Comparison of ENCODE assay signal across 1 cellular context in the genomic region with DNA sequence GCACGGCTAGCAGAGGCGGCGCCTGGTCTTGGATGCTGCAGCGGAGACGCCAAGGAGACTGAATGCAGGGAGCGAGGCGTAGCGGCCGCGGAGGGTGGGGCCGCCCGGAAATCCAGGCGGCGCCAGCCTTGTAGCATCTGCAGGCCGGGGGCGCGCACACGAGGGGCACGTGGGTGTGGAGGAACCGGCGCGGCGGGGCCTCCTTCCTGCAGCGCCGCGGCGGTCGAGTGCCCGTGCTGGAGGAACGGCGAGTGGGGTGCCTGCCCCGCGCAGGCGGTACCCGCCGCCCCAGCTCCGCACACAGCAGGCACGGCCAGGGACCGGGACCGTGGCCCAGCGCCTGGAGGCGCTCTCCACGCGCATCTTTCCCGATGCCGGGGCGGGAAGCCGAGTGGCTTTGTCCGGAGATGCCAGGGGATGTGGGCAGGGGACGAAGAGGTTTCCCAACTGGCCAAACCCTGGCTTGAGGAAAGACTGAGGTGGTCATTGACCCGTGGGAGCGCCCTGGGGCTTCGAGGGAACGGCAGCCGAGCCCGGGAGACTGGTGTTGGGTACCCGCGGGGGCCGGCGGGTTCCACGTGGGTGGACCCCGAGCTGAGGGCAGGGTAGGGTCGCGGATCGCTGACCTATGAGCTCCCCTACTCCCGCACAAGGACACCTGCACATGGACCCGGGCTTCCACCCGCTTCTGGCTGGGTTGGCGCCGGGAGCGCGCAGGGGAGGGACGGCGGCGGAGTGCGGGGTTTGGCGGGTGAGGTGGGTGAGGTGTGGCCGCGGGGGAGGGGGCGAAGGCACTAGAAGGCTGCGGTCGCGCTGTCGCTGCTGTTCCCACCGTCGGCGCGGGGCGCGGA.
TF ChIP-seq lines count a peak whose summit lies in the region.

No MANE protein-coding gene starts in this region.

TF ChIP-seq in K562, 482 proteins besides CTCF, POLR2A, EP300 and RAD21 (continued from another document):
- TF ChIP-seq, protein P1, sequence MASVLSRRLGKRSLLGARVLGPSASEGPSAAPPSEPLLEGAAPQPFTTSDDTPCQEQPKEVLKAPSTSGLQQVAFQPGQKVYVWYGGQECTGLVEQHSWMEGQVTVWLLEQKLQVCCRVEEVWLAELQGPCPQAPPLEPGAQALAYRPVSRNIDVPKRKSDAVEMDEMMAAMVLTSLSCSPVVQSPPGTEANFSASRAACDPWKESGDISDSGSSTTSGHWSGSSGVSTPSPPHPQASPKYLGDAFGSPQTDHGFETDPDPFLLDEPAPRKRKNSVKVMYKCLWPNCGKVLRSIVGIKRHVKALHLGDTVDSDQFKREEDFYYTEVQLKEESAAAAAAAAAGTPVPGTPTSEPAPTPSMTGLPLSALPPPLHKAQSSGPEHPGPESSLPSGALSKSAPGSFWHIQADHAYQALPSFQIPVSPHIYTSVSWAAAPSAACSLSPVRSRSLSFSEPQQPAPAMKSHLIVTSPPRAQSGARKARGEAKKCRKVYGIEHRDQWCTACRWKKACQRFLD (CRISPR knock-in tag; IDR thresholded peaks at IDR 0.05) = no peak
- TF ChIP-seq IRF2 (CRISPR knock-in tag; IDR thresholded peaks at IDR 0.05) (no peak), SP2 (IDR thresholded peaks at IDR 0.05; ENCODE audit: extremely low read depth, low read depth, low read length, poor library complexity, severe bottlenecking) (no peak), PHF8 (IDR thresholded peaks at IDR 0.05; ENCODE audit: borderline replicate concordance, low read length) (no peak), COPS2 (conservative IDR thresholded peaks at IDR 0.05) (no peak), POLR3G (IDR thresholded peaks at IDR 0.05; ENCODE audit: extremely low read depth, insufficient read length, insufficient replicate concordance) (no peak), EGR1 (conservative IDR thresholded peaks at IDR 0.05) (no peak), ZNF253 (CRISPR knock-in tag; conservative IDR thresholded peaks at IDR 0.05) (no peak), XRCC5 (IDR thresholded peaks at IDR 0.05; ENCODE audit: low read depth, low read length) (no peak), RHOXF2B (CRISPR knock-in tag; conservative IDR thresholded peaks at IDR 0.05) (no peak), ZNF24 (IDR thresholded peaks at IDR 0.05) (no peak), CTBP1 (IDR thresholded peaks at IDR 0.05; ENCODE audit: borderline replicate concordance) (no peak), SREBF2 (CRISPR knock-in tag; IDR thresholded peaks at IDR 0.05) (no peak), RBM39 (optimal IDR thresholded peaks at IDR 0.05; ENCODE audit: low read depth, low read length) (no peak)
- TF ChIP-seq, protein P2, sequence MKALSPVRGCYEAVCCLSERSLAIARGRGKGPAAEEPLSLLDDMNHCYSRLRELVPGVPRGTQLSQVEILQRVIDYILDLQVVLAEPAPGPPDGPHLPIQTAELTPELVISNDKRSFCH (CRISPR knock-in tag; IDR thresholded peaks at IDR 0.05) = no peak
- TF ChIP-seq, protein P2 (tag; IDR thresholded peaks at IDR 0.05) = no peak
- TF ChIP-seq, protein P3, sequence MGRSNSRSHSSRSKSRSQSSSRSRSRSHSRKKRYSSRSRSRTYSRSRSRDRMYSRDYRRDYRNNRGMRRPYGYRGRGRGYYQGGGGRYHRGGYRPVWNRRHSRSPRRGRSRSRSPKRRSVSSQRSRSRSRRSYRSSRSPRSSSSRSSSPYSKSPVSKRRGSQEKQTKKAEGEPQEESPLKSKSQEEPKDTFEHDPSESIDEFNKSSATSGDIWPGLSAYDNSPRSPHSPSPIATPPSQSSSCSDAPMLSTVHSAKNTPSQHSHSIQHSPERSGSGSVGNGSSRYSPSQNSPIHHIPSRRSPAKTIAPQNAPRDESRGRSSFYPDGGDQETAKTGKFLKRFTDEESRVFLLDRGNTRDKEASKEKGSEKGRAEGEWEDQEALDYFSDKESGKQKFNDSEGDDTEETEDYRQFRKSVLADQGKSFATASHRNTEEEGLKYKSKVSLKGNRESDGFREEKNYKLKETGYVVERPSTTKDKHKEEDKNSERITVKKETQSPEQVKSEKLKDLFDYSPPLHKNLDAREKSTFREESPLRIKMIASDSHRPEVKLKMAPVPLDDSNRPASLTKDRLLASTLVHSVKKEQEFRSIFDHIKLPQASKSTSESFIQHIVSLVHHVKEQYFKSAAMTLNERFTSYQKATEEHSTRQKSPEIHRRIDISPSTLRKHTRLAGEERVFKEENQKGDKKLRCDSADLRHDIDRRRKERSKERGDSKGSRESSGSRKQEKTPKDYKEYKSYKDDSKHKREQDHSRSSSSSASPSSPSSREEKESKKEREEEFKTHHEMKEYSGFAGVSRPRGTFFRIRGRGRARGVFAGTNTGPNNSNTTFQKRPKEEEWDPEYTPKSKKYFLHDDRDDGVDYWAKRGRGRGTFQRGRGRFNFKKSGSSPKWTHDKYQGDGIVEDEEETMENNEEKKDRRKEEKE (IDR thresholded peaks at IDR 0.05; ENCODE audit: borderline replicate concordance in 1 of 2, control insufficient read depth in 1 of 2, low read depth in 2 of 2, low read length in 1 of 2) = no peak
- TF ChIP-seq, protein P4, sequence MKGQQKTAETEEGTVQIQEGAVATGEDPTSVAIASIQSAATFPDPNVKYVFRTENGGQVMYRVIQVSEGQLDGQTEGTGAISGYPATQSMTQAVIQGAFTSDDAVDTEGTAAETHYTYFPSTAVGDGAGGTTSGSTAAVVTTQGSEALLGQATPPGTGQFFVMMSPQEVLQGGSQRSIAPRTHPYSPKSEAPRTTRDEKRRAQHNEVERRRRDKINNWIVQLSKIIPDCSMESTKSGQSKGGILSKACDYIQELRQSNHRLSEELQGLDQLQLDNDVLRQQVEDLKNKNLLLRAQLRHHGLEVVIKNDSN (CRISPR knock-in tag; IDR thresholded peaks at IDR 0.05) = no peak
- TF ChIP-seq, protein P5, sequence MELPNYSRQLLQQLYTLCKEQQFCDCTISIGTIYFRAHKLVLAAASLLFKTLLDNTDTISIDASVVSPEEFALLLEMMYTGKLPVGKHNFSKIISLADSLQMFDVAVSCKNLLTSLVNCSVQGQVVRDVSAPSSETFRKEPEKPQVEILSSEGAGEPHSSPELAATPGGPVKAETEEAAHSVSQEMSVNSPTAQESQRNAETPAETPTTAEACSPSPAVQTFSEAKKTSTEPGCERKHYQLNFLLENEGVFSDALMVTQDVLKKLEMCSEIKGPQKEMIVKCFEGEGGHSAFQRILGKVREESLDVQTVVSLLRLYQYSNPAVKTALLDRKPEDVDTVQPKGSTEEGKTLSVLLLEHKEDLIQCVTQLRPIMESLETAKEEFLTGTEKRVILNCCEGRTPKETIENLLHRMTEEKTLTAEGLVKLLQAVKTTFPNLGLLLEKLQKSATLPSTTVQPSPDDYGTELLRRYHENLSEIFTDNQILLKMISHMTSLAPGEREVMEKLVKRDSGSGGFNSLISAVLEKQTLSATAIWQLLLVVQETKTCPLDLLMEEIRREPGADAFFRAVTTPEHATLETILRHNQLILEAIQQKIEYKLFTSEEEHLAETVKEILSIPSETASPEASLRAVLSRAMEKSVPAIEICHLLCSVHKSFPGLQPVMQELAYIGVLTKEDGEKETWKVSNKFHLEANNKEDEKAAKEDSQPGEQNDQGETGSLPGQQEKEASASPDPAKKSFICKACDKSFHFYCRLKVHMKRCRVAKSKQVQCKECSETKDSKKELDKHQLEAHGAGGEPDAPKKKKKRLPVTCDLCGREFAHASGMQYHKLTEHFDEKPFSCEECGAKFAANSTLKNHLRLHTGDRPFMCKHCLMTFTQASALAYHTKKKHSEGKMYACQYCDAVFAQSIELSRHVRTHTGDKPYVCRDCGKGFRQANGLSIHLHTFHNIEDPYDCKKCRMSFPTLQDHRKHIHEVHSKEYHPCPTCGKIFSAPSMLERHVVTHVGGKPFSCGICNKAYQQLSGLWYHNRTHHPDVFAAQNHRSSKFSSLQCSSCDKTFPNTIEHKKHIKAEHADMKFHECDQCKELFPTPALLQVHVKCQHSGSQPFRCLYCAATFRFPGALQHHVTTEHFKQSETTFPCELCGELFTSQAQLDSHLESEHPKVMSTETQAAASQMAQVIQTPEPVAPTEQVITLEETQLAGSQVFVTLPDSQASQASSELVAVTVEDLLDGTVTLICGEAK (IDR thresholded peaks at IDR 0.05) = no peak
- TF ChIP-seq, protein P5 (CRISPR knock-in tag; IDR thresholded peaks at IDR 0.05) = no peak
